27 cellular contexts compared by ENCODE assay signal in genomic region chr10:103019426-103019825, GRCh38.
"Had no signal": no experiment of that assay in that cellular context is flagged by ENCODE, and none has a peak within 500 bp of the region (broad histone marks: within the 10 kb centered on the region; RNA-seq: fewer than 3 reads in every experiment).

No MANE protein-coding gene starts in this region.

- DNase-seq: activated B cell treated with CpG ODN at 0.5 μM for 24 hours; activated CD4-positive, alpha-beta memory T cell treated with anti-CD3 and anti-CD28 coated beads for 36 hours; activated CD4-positive, alpha-beta T cell treated with anti-CD3 and anti-CD28 coated beads for 4 hours; activated CD4-positive, alpha-beta T cell treated with anti-CD3 and anti-CD28 coated beads, Interleukin-2, amount 10 ng/mL, durations not matched to agents 24 days and 14 days; activated CD4-positive, alpha-beta T cell treated with anti-CD3 and anti-CD28 coated beads, Interleukin-2, amount 50 U/mL, for 1 hour; activated CD4-positive, alpha-beta T cell treated with anti-CD3 and anti-CD28 coated beads, Interleukin-2, amount 50 U/mL, for 4 hours; activated CD4-positive, CD25-positive, alpha-beta regulatory T cell treated with anti-CD3 and anti-CD28 coated beads, Interleukin-2, amount 50 U/mL, for 72 hours; activated CD8-positive, alpha-beta memory T cell treated with anti-CD3 and anti-CD28 coated beads, Interleukin-2, amount 50 U/mL, for 4 hours; activated CD8-positive, alpha-beta T cell treated with anti-CD3 and anti-CD28 coated beads for 36 hours; activated effector memory CD4-positive, alpha-beta T cell treated with anti-CD3 and anti-CD28 coated beads, Interleukin-2, amount 50 U/mL, for 16 hours; activated naive CD4-positive, alpha-beta T cell treated with anti-CD3 and anti-CD28 coated beads, Interleukin-2, amount 10 ng/mL, durations not matched to agents 7 days and 5 days; activated naive CD4-positive, alpha-beta T cell treated with Interleukin-2 at 50 U/mL for 16 hours; activated naive CD8-positive, alpha-beta T cell treated with anti-CD3 and anti-CD28 coated beads, Interleukin-2, amount 10 ng/mL, durations not matched to agents 7 days and 5 days; activated naive CD8-positive, alpha-beta T cell treated with anti-CD3 and anti-CD28 coated beads, Interleukin-2, amount 50 U/mL, for 24 hours; activated T-cell treated with anti-CD3 and anti-CD28 coated beads for 4 hours; activated T-cell treated with anti-CD3 and anti-CD28 coated beads, Interleukin-2, amount 50 U/mL, for 1 hour; activated T-cell treated with anti-CD3 and anti-CD28 coated beads, Interleukin-2, amount 50 U/mL, for 4 hours; activated T-cell treated with anti-CD3 and anti-CD28 coated beads, Interleukin-2, amount 50 U/mL, for 72 hours; amygdala; anterior cingulate cortex; cerebellar nuclear complex; T-helper 1 cell; T-helper 2 cell; T-helper 9 cell had no signal

- FAIRE-seq: bronchial epithelial cell, TTC549 had no signal

- ATAC-seq: activated CD8-positive, alpha-beta T cell treated with anti-CD3 and anti-CD28 coated beads for 36 hours; activated naive CD8-positive, alpha-beta T cell treated with anti-CD3 and anti-CD28 coated beads, Interleukin-2, amount 50 U/mL, for 24 hours; activated T-cell treated with anti-CD3 and anti-CD28 coated beads, Interleukin-2, amount 50 U/mL, for 4 hours; activated T-cell treated with anti-CD3 and anti-CD28 coated beads, Interleukin-2, amount 50 U/mL, for 72 hours; activated T-helper 17 cell treated with anti-CD3 and anti-CD28 coated beads, Interleukin-2, amount 50 U/mL, for 72 hours had no signal
